In genomic region chr9:89606049-89606481, GRCh38 we compare ENCODE assay signal across 8 cellular contexts. TPM values are rescaled to one million over a fixed set of nuclear protein-coding genes. Genes with fewer than 3 reads are reported as not detected.
DNase-seq lines count a peak whose midpoint lies in the region; ATAC-seq and TF ChIP-seq lines count a peak whose summit lies in the region.

No MANE protein-coding gene starts in this region.

- peaks cover 12 to 34% of the 10 kb centered on the region in 2 donors for H3K4me1 ChIP-seq in muscle layer of duodenum (ENCODE audit: control insufficient read depth in 1 of 2, insufficient read depth in 2 of 2, low read length in 2 of 2)

- TF ChIP-seq CTCF in fibroblast of the aortic adventitia (IDR thresholded peaks at IDR 0.05; ENCODE audit: insufficient read depth, low read length) = no peak

- DNase-seq in NCI-H1105 treated with DMSO at 0.1 percent for 48 hours (lab: John Stamatoyannopoulos, UW) (peak; percentile 58), NCI-H1105 (lab: John Stamatoyannopoulos, UW) (no peak), NCI-H82 treated with DMSO at 0.1 percent for 48 hours (lab: John Stamatoyannopoulos, UW; ENCODE audit: unreplicated experiment) (peak; percentile 19), fibroblast of the aortic adventitia (ENCODE audit: low read depth) (peak; percentile 57), superior temporal gyrus (ENCODE audit: extremely low spot score) (peak; percentile 21)
- DNase-seq in activated naive CD4-positive, alpha-beta T cell treated with Interleukin-2 at 50 U/mL for 16 hours = peak; percentile 43

- ATAC-seq in GM18870 (IDR thresholded peaks at IDR 0.05; ENCODE audit: unreplicated experiment) = no peak

- H3K9me3 ChIP-seq in muscle layer of duodenum (ENCODE audit: control insufficient read depth in 1 of 2, low read length in 2 of 2) = no peaks in the 10 kb centered on the region

- H3K27me3 ChIP-seq in muscle layer of duodenum (ENCODE audit: low read depth, low read length) = no peaks in the 10 kb centered on the region

- H3K36me3 ChIP-seq in muscle layer of duodenum (ENCODE audit: control insufficient read depth in 1 of 2, insufficient read depth in 2 of 2, low read length in 2 of 2) = no peaks in the 10 kb centered on the region

- H3K27ac ChIP-seq in muscle layer of duodenum (ENCODE audit: low read length) = peak overlapping the region; percentile 67

- H3K4me3 ChIP-seq in fibroblast of the aortic adventitia (ENCODE audit: low read depth, low read length) = peak overlapping the region; percentile 13
- peak overlapping the region; percentile 71 to 92 for H3K4me3 ChIP-seq in muscle layer of duodenum (ENCODE audit: low read depth in 1 of 2, low read length in 2 of 2)

RNA-seq across cellular contexts. Expression of gene GADD45G, which starts 1.3 kb away (rescaled TPM):
- 0.36 and 6.1 TPM in 2 replicates for total RNA-seq in fibroblast of the aortic adventitia (ENCODE audit: low replicate concordance)
